27 cellular contexts compared by ENCODE assay signal in genomic region chr7:95028683-95029082, GRCh38.
DNase-seq lines count a peak whose midpoint lies in the region; ATAC-seq and TF ChIP-seq lines count a peak whose summit lies in the region.
"Had no signal": no experiment of that assay in that cellular context is flagged by ENCODE, and none has a peak within 500 bp of the region (broad histone marks: within the 10 kb centered on the region; RNA-seq: fewer than 3 reads in every experiment).

No MANE protein-coding gene starts in this region.

- DNase-seq in COLO829 (ENCODE audit: low spot score) (peak; percentile 93), DMS53 (lab: John Stamatoyannopoulos, UW) (peak; percentile 27), RPMI7951 (ENCODE audit: low read depth) (peak; percentile 35), left colon (no peak), tibial nerve (ENCODE audit: low spot score in 2 of 2) (no peak)
- DNase-seq in stimulated activated effector memory CD8-positive, alpha-beta T cell treated with anti-CD3 and anti-CD28 coated beads, Interleukin-12 subunit alpha, Interleukin-12 subunit beta, amount 100 ng/mL, for 72 hours (ENCODE audit: low spot score in 2 of 2): no peak
- DNase-seq: activated CD4-positive, alpha-beta T cell treated with anti-CD3 and anti-CD28 coated beads, Interleukin-2, amount 50 U/mL, for 1 hour; activated gamma-delta T cell treated with Interleukin-2 at 50 U/mL for 16 hours; activated T-cell treated with anti-CD3 and anti-CD28 coated beads, Interleukin-2, amount 50 U/mL, for 48 hours; colonic mucosa; DND-41; effector CD4-positive, alpha-beta T cell; GF-D8; NCI-H146; NCI-H2171; RPMI8226; stimulated activated CD4-positive, alpha-beta T cell treated with anti-CD3 and anti-CD28 coated beads, Interleukin-4, amount 100 ng/mL, for 24 hours; T-cell; transverse colon had no signal

- TF ChIP-seq POLR2A in tibial nerve (IDR thresholded peaks at IDR 0.05): no peak

- no peak for TF ChIP-seq EP300 in tibial nerve (IDR thresholded peaks at IDR 0.05)

- H3K27ac ChIP-seq in tibial nerve: no peak overlapping the region
- H3K27ac ChIP-seq: BLaER1, colonic mucosa, neutrophil, SJSA1, transverse colon had no signal

- TF ChIP-seq CTCF in tibial nerve (IDR thresholded peaks at IDR 0.05): no peak

- intact Hi-C loops in left colon (cut with DNase I, micrococcal nuclease): no loop called here

- no peaks in the 10 kb centered on the region for H3K36me3 Mint-ChIP-seq in stimulated activated effector memory CD8-positive, alpha-beta T cell treated with anti-CD3 and anti-CD28 coated beads, Interleukin-12 subunit alpha, Interleukin-12 subunit beta, amount 100 ng/mL, for 72 hours
- H3K36me3 Mint-ChIP-seq: memory B cell, T-cell had no signal

- ATAC-seq in left colon (peak; percentile 56), HG03039 (IDR thresholded peaks at IDR 0.05; ENCODE audit: unreplicated experiment) (no peak)
- no peak for ATAC-seq in stimulated activated effector memory CD8-positive, alpha-beta T cell treated with anti-CD3 and anti-CD28 coated beads, Interleukin-12 subunit alpha, Interleukin-12 subunit beta, amount 100 ng/mL, for 72 hours
- ATAC-seq: left lobe of liver, sciatic nerve, T-cell had no signal

- no peak overlapping the region for H3K27ac Mint-ChIP-seq in stimulated activated effector memory CD8-positive, alpha-beta T cell treated with anti-CD3 and anti-CD28 coated beads, Interleukin-12 subunit alpha, Interleukin-12 subunit beta, amount 100 ng/mL, for 72 hours
- H3K27ac Mint-ChIP-seq: memory B cell, T-cell had no signal

- no peak overlapping the region for H3K4me3 ChIP-seq in tibial nerve
- H3K4me3 ChIP-seq: BLaER1, colonic mucosa, SJSA1, transverse colon had no signal

- H3K4me1 ChIP-seq in tibial nerve: peaks cover 0 to 8% (median 0%) of the 10 kb centered on the region in 4 donors
- H3K4me1 ChIP-seq: BLaER1, colonic mucosa, SJSA1 had no signal

- no peaks in the 10 kb centered on the region for H3K36me3 ChIP-seq in tibial nerve
- H3K36me3 ChIP-seq: BLaER1, colonic mucosa, neutrophil, SJSA1, transverse colon had no signal

- H3K9me3 Mint-ChIP-seq in stimulated activated effector memory CD8-positive, alpha-beta T cell treated with anti-CD3 and anti-CD28 coated beads, Interleukin-12 subunit alpha, Interleukin-12 subunit beta, amount 100 ng/mL, for 72 hours: peaks cover 11% of the 10 kb centered on the region

- 63 to 69% methylated on average over 1 of the region's 1 CpG for WGBS in tibial nerve, 2 donors

- H3K27me3 ChIP-seq in tibial nerve: no peaks in the 10 kb centered on the region
- H3K27me3 ChIP-seq: BLaER1, colonic mucosa, neutrophil, transverse colon had no signal

- no peak overlapping the region for H3K4me3 Mint-ChIP-seq in stimulated activated effector memory CD8-positive, alpha-beta T cell treated with anti-CD3 and anti-CD28 coated beads, Interleukin-12 subunit alpha, Interleukin-12 subunit beta, amount 100 ng/mL, for 72 hours
- H3K4me3 Mint-ChIP-seq: IgD-negative memory B cell, memory B cell, T-cell had no signal

- peaks cover 0 to 23% (median 0%) of the 10 kb centered on the region in 4 donors for H3K9me3 ChIP-seq in tibial nerve
- H3K9me3 ChIP-seq: colonic mucosa, neutrophil had no signal

- H3K4me1 Mint-ChIP-seq in stimulated activated effector memory CD8-positive, alpha-beta T cell treated with anti-CD3 and anti-CD28 coated beads, Interleukin-12 subunit alpha, Interleukin-12 subunit beta, amount 100 ng/mL, for 72 hours: no peaks in the 10 kb centered on the region
- H3K4me1 Mint-ChIP-seq: memory B cell, T-cell had no signal

Comparison
In these comparisons a context has a peak if more than half of its experiments do, and no peak if none do; other contexts are left out.
1. DNase-seq: peak in COLO829 (single experiment), DMS53 (single experiment) and RPMI7951 (single experiment); none in left colon (0 of 2), tibial nerve (0 of 2) and stimulated activated effector memory CD8-positive, alpha-beta T cell treated with anti-CD3 and anti-CD28 coated beads, Interleukin-12 subunit alpha, Interleukin-12 subunit beta, amount 100 ng/mL, for 72 hours (0 of 2).